In genomic region chr14:24031331-24031730, GRCh38 we compare ENCODE assay signal across 11 cellular contexts. TPM values are rescaled to one million over a fixed set of nuclear protein-coding genes. Genes with fewer than 3 reads are reported as not detected.
"Had no signal": no experiment of that assay in that cellular context is flagged by ENCODE, and none has a peak within 500 bp of the region (broad histone marks: within the 10 kb centered on the region; RNA-seq: fewer than 3 reads in every experiment).

No MANE protein-coding gene starts in this region.

RNA-seq across cellular contexts. Expression of gene CARMIL3, which starts 20.5 kb away (rescaled TPM):
- total RNA-seq: PC-3, PC-9, SJSA1 had no signal

RNA-seq across cellular contexts. Expression of gene CPNE6, which starts 40.0 kb away (rescaled TPM):
- total RNA-seq: OCI-LY7, PC-3, PC-9, Right ventricle myocardium inferior, Right ventricle myocardium superior, RPMI7951, SJCRH30, SJSA1, SK-MEL-5, T-cell had no signal
- polyA plus RNA-seq: SK-N-SH had no signal
